8 cellular contexts compared by ENCODE assay signal in the genomic region with DNA sequence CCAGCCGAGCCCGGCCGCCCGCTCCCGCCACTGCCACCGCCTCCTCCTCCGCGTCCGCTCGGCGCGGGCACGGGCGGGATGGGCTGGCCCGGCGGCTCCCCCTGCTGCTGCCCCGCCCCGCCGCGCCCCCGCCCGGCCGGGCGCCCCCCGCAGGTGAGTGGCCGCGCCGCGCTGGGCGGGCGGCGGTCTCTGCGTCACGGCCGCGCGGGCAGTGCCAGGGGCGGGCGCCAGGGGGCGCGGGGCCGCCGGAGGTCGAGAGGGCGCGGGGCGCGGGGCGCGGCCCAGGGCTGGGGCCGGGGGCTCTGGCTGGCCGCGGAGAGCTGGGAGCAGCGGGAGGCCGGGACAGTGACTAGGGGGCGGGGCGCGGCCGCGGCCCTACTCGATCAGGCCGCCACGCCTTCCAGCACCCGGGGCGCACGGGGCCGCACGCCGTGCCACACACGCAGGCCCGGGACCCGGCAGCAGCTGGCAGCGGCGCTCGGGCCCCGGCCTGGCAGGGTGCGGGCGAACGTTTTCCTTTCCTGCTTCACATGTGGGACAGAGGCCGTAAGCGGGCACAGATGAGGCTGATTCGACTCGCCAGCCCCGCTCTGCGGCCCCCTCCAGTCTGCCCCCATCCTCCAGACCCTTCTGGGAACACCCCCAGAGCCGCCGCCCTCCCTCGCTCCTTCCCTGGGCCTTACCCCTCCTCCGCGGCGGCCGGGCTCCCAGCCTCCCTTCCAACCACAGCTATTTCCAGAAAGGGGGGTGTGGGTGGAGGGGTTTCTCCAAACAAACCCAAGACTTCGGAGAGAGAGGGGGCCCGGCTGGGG. TPM values are rescaled to one million over a fixed set of nuclear protein-coding genes. Genes with fewer than 3 reads are reported as not detected.
DNase-seq lines count a peak whose midpoint lies in the region; ATAC-seq and TF ChIP-seq lines count a peak whose summit lies in the region.

No MANE protein-coding gene starts in this region.

- intact Hi-C loops in adrenal gland (cut with DNase I) (no loop called here), vagina (cut with DNase I) (loop anchor here (10.0 kb wide), 1 partner anchor 47 kb away; a partner anchor contains a TSS)

- peaks cover 67% of the 10 kb centered on the region for H3K4me1 ChIP-seq in HUES48 (ENCODE audit: control insufficient read depth, insufficient read depth, low read length)
- peaks cover 54 to 87% of the 10 kb centered on the region in 2 donors for H3K4me1 ChIP-seq in adrenal gland (replicated peaks in 1 of 2)
- H3K4me1 ChIP-seq in right atrium auricular region: peaks cover 3 to 82% of the 10 kb centered on the region in 2 donors
- peaks cover 72% of the 10 kb centered on the region for H3K4me1 ChIP-seq in vagina

- ATAC-seq in GM19463 (IDR thresholded peaks at IDR 0.05; ENCODE audit: unreplicated experiment): peak; percentile 74

- H3K4me2 ChIP-seq in SU-DHL-6 (ENCODE audit: low read depth, low read length, poor library complexity, severe bottlenecking): peak overlapping the region; percentile 88

- H3K9me3 ChIP-seq in HUES48 (ENCODE audit: control insufficient read depth, insufficient read depth, low read length) (no peaks in the 10 kb centered on the region), SU-DHL-6 (ENCODE audit: insufficient read depth, low read length) (no peaks in the 10 kb centered on the region), adrenal gland (replicated peaks in 1 of 3) (no peaks in the 10 kb centered on the region), right atrium auricular region (no peaks in the 10 kb centered on the region), vagina (no peaks in the 10 kb centered on the region)

- no peak overlapping the region for H2AFZ ChIP-seq in SU-DHL-6 (ENCODE audit: low read depth, low read length, severe bottlenecking)

- H3K4me3 ChIP-seq in HUES48 (ENCODE audit: low read depth, low read length) (peak overlapping the region; percentile 79), SU-DHL-6 (ENCODE audit: insufficient read depth, low read length, poor library complexity, severe bottlenecking) (no peak overlapping the region), adrenal gland (peak overlapping the region in 2 of 4 donors; percentile 25 to 87), right atrium auricular region (peak overlapping the region; percentile 74 to 78), vagina (peak overlapping the region; percentile 73 to 86)

- DNase-seq in CD1c-positive myeloid dendritic cell (ENCODE audit: extremely low spot score) (peak; percentile 74), adrenal gland (peak; percentile 82 to 92 (median 87)), right atrium auricular region (ENCODE audit: low spot score) (no peak), putamen (ENCODE audit: low spot score) (peak; percentile 77), vagina (ENCODE audit: extremely low spot score in 2 of 2) (peak in 1 of 2 donors; percentile 93)

- 0 to 1% (median 0%) methylated on average over 2 to 91 of the region's 94 CpGs for WGBS in adrenal gland, 4 donors

- H3K79me2 ChIP-seq in SU-DHL-6 (ENCODE audit: insufficient read depth, low read length): no peaks in the 10 kb centered on the region

- TF ChIP-seq CTCF in SU-DHL-6 (IDR thresholded peaks at IDR 0.05; ENCODE audit: insufficient read depth, low read length, poor library complexity, severe bottlenecking) (no peak), adrenal gland (IDR thresholded peaks at IDR 0.05) (peak in 2 of 6 experiments; percentile 40 to 45), right atrium auricular region (IDR thresholded peaks at IDR 0.05) (no peak), vagina (IDR thresholded peaks at IDR 0.05) (no peak)

- H3K36me3 ChIP-seq in HUES48 (ENCODE audit: control insufficient read depth, insufficient read depth, low read length) (peaks cover 3% of the 10 kb centered on the region; the same call in 1 of the 2 replicates), SU-DHL-6 (ENCODE audit: low read length) (no peaks in the 10 kb centered on the region), adrenal gland (replicated peaks in 1 of 2) (no peaks in the 10 kb centered on the region), right atrium auricular region (peaks cover 4% of the 10 kb centered on the region), vagina (no peaks in the 10 kb centered on the region)

- peaks cover 9% of the 10 kb centered on the region for H3F3A ChIP-seq in SU-DHL-6 (ENCODE audit: insufficient read depth)

- peak overlapping the region; percentile 84 for H3K27ac ChIP-seq in HUES48 (ENCODE audit: low read depth, low read length)
- no peak overlapping the region for H3K27ac ChIP-seq in SU-DHL-6 (ENCODE audit: low read depth, low read length)
- H3K27ac ChIP-seq in adrenal gland: peak overlapping the region; percentile 75 to 99 (median 96)
- peak overlapping the region; percentile 100 for H3K27ac ChIP-seq in right atrium auricular region
- H3K27ac ChIP-seq in vagina: peak overlapping the region; percentile 96

- no peaks in the 10 kb centered on the region for H4K20me1 ChIP-seq in SU-DHL-6 (ENCODE audit: low read depth, low read length)

- no peaks in the 10 kb centered on the region for H3K9me2 ChIP-seq in SU-DHL-6 (replicated peaks; ENCODE audit: insufficient read depth, low read length)

- peaks cover 34% of the 10 kb centered on the region for H3K27me3 ChIP-seq in HUES48 (ENCODE audit: control insufficient read depth, insufficient read depth, low read length)
- H3K27me3 ChIP-seq in SU-DHL-6 (ENCODE audit: low read length): no peaks in the 10 kb centered on the region
- H3K27me3 ChIP-seq in adrenal gland: no peaks in the 10 kb centered on the region
- H3K27me3 ChIP-seq in right atrium auricular region: no peaks in the 10 kb centered on the region
- H3K27me3 ChIP-seq in vagina: no peaks in the 10 kb centered on the region

- no peak overlapping the region for H3K9ac ChIP-seq in HUES48 (ENCODE audit: low read depth, low read length)
- peak overlapping the region; percentile 66 for H3K9ac ChIP-seq in SU-DHL-6 (ENCODE audit: low read length)

- TF ChIP-seq POLR2A in adrenal gland (IDR thresholded peaks at IDR 0.05) (peak; percentile 78 to 81), vagina (IDR thresholded peaks at IDR 0.05) (peak in 1 of 2 donors; percentile 71)

RNA-seq across cellular contexts. Expression of a gene that starts 2.4 kb away (rescaled TPM):
- total RNA-seq in adrenal gland: 100 to 1,000 TPM in 7 of 8 donors, 10 to 100 TPM in 1; 55.8 to 268 (median 175) TPM
- polyA plus RNA-seq in adrenal gland: 1,000 to 10,000 TPM in 1 of 3 donors, 100 to 1,000 TPM in 1, 10 to 100 TPM in 1; 36.8 to 1,019 (median 396) TPM
- total RNA-seq in right atrium auricular region: 100 to 1,000 TPM in 1 of 2 donors, 10 to 100 TPM in 1; 76.2 to 153 TPM
- total RNA-seq in vagina: 235 TPM

RNA-seq across cellular contexts. Expression of a gene that starts 31.8 kb away (rescaled TPM):
- 10 to 100 TPM; 32.1 to 74.6 (median 46.7) TPM for total RNA-seq in adrenal gland
- polyA plus RNA-seq in adrenal gland: 10 to 100 TPM; 16.4 to 52.8 (median 29.0) TPM
- total RNA-seq in right atrium auricular region: 10 to 100 TPM; 33.5 to 64.5 TPM
- total RNA-seq in vagina: 27.0 TPM

RNA-seq across cellular contexts. Expression of a gene that starts 41.2 kb away (rescaled TPM):
- 100 to 1,000 TPM; 324 to 800 (median 570) TPM for total RNA-seq in adrenal gland
- 100 to 1,000 TPM in 2 of 3 donors, 10 to 100 TPM in 1; 77.1 to 282 (median 138) TPM for polyA plus RNA-seq in adrenal gland
- 100 to 1,000 TPM; 272 to 383 TPM for total RNA-seq in right atrium auricular region
- 339 TPM for total RNA-seq in vagina

RNA-seq across cellular contexts. Expression of a gene that starts 50.0 kb away (rescaled TPM):
- total RNA-seq in adrenal gland: 100 to 1,000 TPM in 6 of 8 donors, 10 to 100 TPM in 2; 39.5 to 559 (median 212) TPM
- 100 to 1,000 TPM in 2 of 3 donors, 10 to 100 TPM in 1; 26.4 to 478 (median 337) TPM for polyA plus RNA-seq in adrenal gland
- 100 to 1,000 TPM in 1 of 2 donors, 10 to 100 TPM in 1; 99.0 to 358 TPM for total RNA-seq in right atrium auricular region
- 684 TPM for total RNA-seq in vagina

RNA-seq across cellular contexts. Expression of a gene that starts 55.9 kb away (rescaled TPM):
- under 1 TPM in 1 of 8 donors, not detected in 7; 0.79 TPM for total RNA-seq in adrenal gland
- under 1 TPM in 2 of 3 donors, not detected in 1; 0.34 to 0.48 TPM for polyA plus RNA-seq in adrenal gland
- total RNA-seq in right atrium auricular region: not detected
- 0.74 TPM for total RNA-seq in vagina
